In the genomic region with DNA sequence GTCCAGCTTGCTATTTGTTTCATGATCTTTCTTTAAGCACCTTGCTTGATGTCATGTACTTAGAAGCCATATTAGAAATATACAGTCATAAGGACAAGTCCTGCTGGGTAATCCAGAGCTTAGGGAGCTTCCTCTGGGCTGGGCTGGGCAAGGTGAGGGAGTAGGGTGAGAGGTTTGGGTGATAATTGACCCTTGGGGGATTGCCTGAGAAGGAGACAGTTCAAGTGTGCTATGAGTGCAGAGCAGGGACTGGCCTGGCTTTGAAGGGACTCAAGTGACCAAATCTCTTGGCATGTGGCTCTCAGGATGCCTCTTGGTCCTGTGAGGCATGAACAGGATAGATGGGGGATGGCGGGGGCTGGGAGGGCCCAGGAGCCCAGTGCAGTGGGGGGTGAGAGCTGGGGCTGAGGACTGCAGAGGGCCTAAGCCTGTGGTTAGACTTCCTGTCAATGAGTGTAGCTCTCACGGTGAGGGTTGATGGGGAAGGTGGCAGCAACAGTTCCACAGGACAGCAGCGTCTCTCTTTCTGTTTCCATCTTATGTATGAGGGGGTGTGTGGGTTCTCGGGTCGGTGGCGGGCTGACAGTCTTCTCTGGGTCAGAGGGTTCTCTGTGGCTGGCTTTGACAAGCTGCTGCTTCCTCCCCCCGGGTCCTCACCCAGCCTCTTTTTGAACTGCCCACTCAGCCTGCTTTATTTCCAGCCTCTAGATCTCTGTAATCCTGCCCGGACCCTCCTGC, we compare ENCODE assay signal across 8 cellular contexts. TPM values are rescaled to one million over a fixed set of nuclear protein-coding genes. Genes with fewer than 3 reads are reported as not detected.
DNase-seq lines count a peak whose midpoint lies in the region; ATAC-seq and TF ChIP-seq lines count a peak whose summit lies in the region.

No MANE protein-coding gene starts in this region.

- H3K27me3 ChIP-seq in ascending aorta: no peaks in the 10 kb centered on the region

- no peaks in the 10 kb centered on the region for H3K9me3 ChIP-seq in ascending aorta

- peak; percentile 95 for ATAC-seq in GM18907 (IDR thresholded peaks at IDR 0.05; ENCODE audit: unreplicated experiment)
- peak; percentile 89 for ATAC-seq in HG03039 (IDR thresholded peaks at IDR 0.05; ENCODE audit: unreplicated experiment)

- TF ChIP-seq CTCF in ascending aorta (IDR thresholded peaks at IDR 0.05): no peak

- peaks cover 22 to 26% of the 10 kb centered on the region in 2 donors for H3K4me1 ChIP-seq in ascending aorta

- H3K4me3 ChIP-seq in ascending aorta: no peak overlapping the region

- intact Hi-C loops in ascending aorta (cut with DNase I): no loop called here

- DNase-seq in T-helper 1 cell (peak; percentile 34 to 89 (median 41)), ascending aorta (ENCODE audit: low spot score in 2 of 2) (no peak), NCI-H226 (no peak), NCI-H1930 (lab: John Stamatoyannopoulos, UW) (no peak), SKM-1 (lab: John Stamatoyannopoulos, UW; ENCODE audit: unreplicated experiment) (no peak)
- peak; percentile 51 for DNase-seq in stimulated activated CD4-positive, alpha-beta T cell treated with anti-CD3 and anti-CD28 coated beads, Interleukin-2, amount 100 ng/mL, for 4 hours (ENCODE audit: low read depth)

- peaks cover 14 to 31% of the 10 kb centered on the region in 2 donors for H3K36me3 ChIP-seq in ascending aorta

- peak overlapping the region; percentile 50 to 93 for H3K27ac ChIP-seq in ascending aorta

RNA-seq across cellular contexts. Expression of a gene that starts 53.5 kb away (rescaled TPM):
- 125 TPM for total RNA-seq in ascending aorta

Comparison
In these comparisons a context has a peak if more than half of its experiments do, and no peak if none do; other contexts are left out.
1. DNase-seq: peak in T-helper 1 cell (5 of 5) and stimulated activated CD4-positive, alpha-beta T cell treated with anti-CD3 and anti-CD28 coated beads, Interleukin-2, amount 100 ng/mL, for 4 hours (single experiment); none in ascending aorta (0 of 2), NCI-H226 (single experiment), NCI-H1930 (0 of 2) and SKM-1 (single experiment).